In the genomic region with DNA sequence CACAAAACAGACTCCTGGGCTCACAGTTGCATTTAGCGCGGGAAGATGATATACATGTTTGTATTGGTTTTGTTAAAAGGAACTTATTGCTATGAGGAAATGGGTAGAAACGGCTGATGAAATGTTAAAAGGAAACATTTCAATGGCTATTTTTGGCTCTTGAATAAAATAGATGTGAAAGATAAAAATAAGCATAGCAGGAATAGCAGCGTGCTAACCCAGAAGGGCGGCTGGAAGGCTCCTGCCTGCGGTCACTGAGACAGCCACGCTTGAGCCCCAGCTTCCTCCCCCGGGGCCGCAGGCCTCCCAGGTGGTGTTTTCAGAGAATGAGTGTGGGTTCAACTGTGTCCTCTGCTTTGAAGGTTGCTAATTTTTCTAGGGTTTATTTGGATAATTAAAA, we compare ENCODE assay signal across 10 cellular contexts. TPM values are rescaled to one million over a fixed set of nuclear protein-coding genes. Genes with fewer than 3 reads are reported as not detected.
A peak's percentile ranks its signal among the peaks of the same experiment; 100 is the strongest.
DNase-seq lines count a peak whose midpoint lies in the region; ATAC-seq and TF ChIP-seq lines count a peak whose summit lies in the region.
"Had no signal": no experiment of that assay in that cellular context is flagged by ENCODE, and none has a peak within 500 bp of the region (broad histone marks: within the 10 kb centered on the region; RNA-seq: fewer than 3 reads in every experiment).

No MANE protein-coding gene starts in this region.

- ATAC-seq in GM18498 (IDR thresholded peaks at IDR 0.05; ENCODE audit: unreplicated experiment) (peak; percentile 80), GM21447 (IDR thresholded peaks at IDR 0.05; ENCODE audit: unreplicated experiment) (peak; percentile 90), HG03457 (IDR thresholded peaks at IDR 0.05; ENCODE audit: unreplicated experiment) (peak; percentile 67)
- no peak for ATAC-seq in CD4-positive, alpha-beta T cell (ENCODE audit: poor library complexity)
- ATAC-seq: SK-N-SH treated with all-trans-retinoic acid at 6 μM for 48 hours had no signal

- H3K36me3 Mint-ChIP-seq in dendritic cell treated with granulocyte-macrophage colony-stimulating factor and Interleukin-4, amounts not matched to agents 40 ng/mL and 50 ng/mL, for 4 days (ENCODE audit: low read depth), result peaks cover 51% of the 10 kb centered on the region
- peaks cover 29% of the 10 kb centered on the region for H3K36me3 Mint-ChIP-seq in Calu3 (ENCODE audit: insufficient read depth, unreplicated experiment)
- peaks cover 38% of the 10 kb centered on the region for H3K36me3 Mint-ChIP-seq in CD4-positive, alpha-beta T cell (ENCODE audit: low read depth)

- no TSS peak for BruUV-seq in Calu3 (replicated peaks; lab: Mats Ljungman, UMichigan)

- POLR2A ChIA-PET in CD4-positive, alpha-beta T cell (lab: Charles Lee), result no interaction called here

- intact Hi-C loops in dendritic cell treated with granulocyte-macrophage colony-stimulating factor and Interleukin-4, amounts not matched to agents 40 ng/mL and 50 ng/mL, for 4 days (cut with micrococcal nuclease), result loop anchor here (5.0 kb wide), 1 partner anchor 46 kb away; no protein-coding TSS in a partner anchor
- intact Hi-C loops in Calu3 (cut with micrococcal nuclease; ENCODE audit: unreplicated experiment), result no loop called here
- intact Hi-C loops in CD4-positive, alpha-beta T cell (cut with DNase I, micrococcal nuclease), result loop anchor here in 1 of 2 experiments (5.0 to 10.0 kb wide), 2 partner anchors 991 to 1307 kb away; a partner anchor contains a TSS

- DNase-seq in Calu3, result no peak
- DNase-seq in CD4-positive, alpha-beta T cell, result no peak
- DNase-seq in NCI-H446 treated with DMSO at 0.1 percent for 48 hours (lab: John Stamatoyannopoulos, UW), result no peak
- no peak for DNase-seq in stimulated activated CD4-positive, alpha-beta T cell treated with anti-CD3 and anti-CD28 coated beads, Interleukin-4, amount 100 ng/mL, for 1 hour

- peak overlapping the region; percentile 27 for H3K4me3 Mint-ChIP-seq in dendritic cell treated with granulocyte-macrophage colony-stimulating factor and Interleukin-4, amounts not matched to agents 40 ng/mL and 50 ng/mL, for 4 days
- H3K4me3 Mint-ChIP-seq in Calu3 (ENCODE audit: low read depth, unreplicated experiment), result no peak overlapping the region
- no peak overlapping the region for H3K4me3 Mint-ChIP-seq in CD4-positive, alpha-beta T cell
- H3K4me3 Mint-ChIP-seq: neural progenitor cell had no signal

- H3K27me3 ChIP-seq in CD4-positive, alpha-beta T cell (ENCODE audit: control insufficient read depth, insufficient read depth, low read length), result no peaks in the 10 kb centered on the region
- H3K27me3 ChIP-seq: neural progenitor cell had no signal

- peaks cover 9% of the 10 kb centered on the region for H3K27me3 Mint-ChIP-seq in dendritic cell treated with granulocyte-macrophage colony-stimulating factor and Interleukin-4, amounts not matched to agents 40 ng/mL and 50 ng/mL, for 4 days
- no peaks in the 10 kb centered on the region for H3K27me3 Mint-ChIP-seq in Calu3 (ENCODE audit: unreplicated experiment)
- H3K27me3 Mint-ChIP-seq in CD4-positive, alpha-beta T cell, result no peaks in the 10 kb centered on the region

- no peaks in the 10 kb centered on the region for H3K9me3 Mint-ChIP-seq in dendritic cell treated with granulocyte-macrophage colony-stimulating factor and Interleukin-4, amounts not matched to agents 40 ng/mL and 50 ng/mL, for 4 days
- H3K9me3 Mint-ChIP-seq in Calu3 (ENCODE audit: low read depth, unreplicated experiment), result no peaks in the 10 kb centered on the region
- H3K9me3 Mint-ChIP-seq in CD4-positive, alpha-beta T cell, result no peaks in the 10 kb centered on the region

- H3K9me3 ChIP-seq in CD4-positive, alpha-beta T cell (ENCODE audit: control insufficient read depth, low read length), result no peaks in the 10 kb centered on the region

- peak overlapping the region; percentile 68 for H3K27ac Mint-ChIP-seq in dendritic cell treated with granulocyte-macrophage colony-stimulating factor and Interleukin-4, amounts not matched to agents 40 ng/mL and 50 ng/mL, for 4 days
- H3K27ac Mint-ChIP-seq in Calu3 (ENCODE audit: unreplicated experiment), result no peak overlapping the region
- no peak overlapping the region for H3K27ac Mint-ChIP-seq in CD4-positive, alpha-beta T cell
- H3K27ac Mint-ChIP-seq: neural progenitor cell had no signal

- no peak for TF ChIP-seq CTCF in Calu3 (IDR thresholded peaks at IDR 0.05; ENCODE audit: unreplicated experiment)
- no peak for TF ChIP-seq CTCF in CD4-positive, alpha-beta T cell (IDR thresholded peaks at IDR 0.05)

- CTCF ChIA-PET in Calu3 (lab: Charles Lee), result no interaction called here
- CTCF ChIA-PET in CD4-positive, alpha-beta T cell (lab: Charles Lee), result no interaction called here

- H3K4me1 Mint-ChIP-seq in dendritic cell treated with granulocyte-macrophage colony-stimulating factor and Interleukin-4, amounts not matched to agents 40 ng/mL and 50 ng/mL, for 4 days (ENCODE audit: low read depth), result peaks cover 54% of the 10 kb centered on the region
- H3K4me1 Mint-ChIP-seq in Calu3 (ENCODE audit: low read depth, unreplicated experiment), result no peaks in the 10 kb centered on the region
- H3K4me1 Mint-ChIP-seq in CD4-positive, alpha-beta T cell (ENCODE audit: low read depth), result peaks cover 5% of the 10 kb centered on the region
- H3K4me1 Mint-ChIP-seq: neural progenitor cell had no signal

- no peak overlapping the region for H3K27ac ChIP-seq in CD4-positive, alpha-beta T cell (ENCODE audit: low read depth, low read length)
- H3K27ac ChIP-seq: neural progenitor cell had no signal

RNA-seq across cellular contexts. Expression of a gene that starts 35.0 kb away (rescaled TPM):
- 9.9 and 13.3 TPM in 2 replicates for total RNA-seq in Calu3 (2022)
- not detected for total RNA-seq in CD4-positive, alpha-beta T cell

Comparison
In these comparisons a context has a peak if more than half of its experiments do, and no peak if none do; other contexts are left out.
1. RNA of a gene that starts 35.0 kb away (total RNA-seq): 9.9 to 13.3 TPM in Calu3; not detected in CD4-positive, alpha-beta T cell; every median in the first group is over 10 times any median in the second.